19 cellular contexts compared by ENCODE assay signal in genomic region chr19:51001495-51001894, GRCh38. TPM values are rescaled to one million over a fixed set of nuclear protein-coding genes. Genes with fewer than 3 reads are reported as not detected.
A peak's percentile ranks its signal among the peaks of the same experiment; 100 is the strongest.
DNase-seq lines count a peak whose midpoint lies in the region; ATAC-seq and TF ChIP-seq lines count a peak whose summit lies in the region.
"Had no signal": no experiment of that assay in that cellular context is flagged by ENCODE, and none has a peak within 500 bp of the region (broad histone marks: within the 10 kb centered on the region; RNA-seq: fewer than 3 reads in every experiment).

A gene with protein sequence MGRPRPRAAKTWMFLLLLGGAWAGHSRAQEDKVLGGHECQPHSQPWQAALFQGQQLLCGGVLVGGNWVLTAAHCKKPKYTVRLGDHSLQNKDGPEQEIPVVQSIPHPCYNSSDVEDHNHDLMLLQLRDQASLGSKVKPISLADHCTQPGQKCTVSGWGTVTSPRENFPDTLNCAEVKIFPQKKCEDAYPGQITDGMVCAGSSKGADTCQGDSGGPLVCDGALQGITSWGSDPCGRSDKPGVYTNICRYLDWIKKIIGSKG (minus strand): TSS chr19:51001604. CDS start chr19:51001167, 437 bp downstream.

- H3K9me3 ChIP-seq in HUES64 (ENCODE audit: insufficient read depth, low read depth, low read length) (no peaks in the 10 kb centered on the region), right lobe of liver (no peaks in the 10 kb centered on the region)
- H3K9me3 ChIP-seq: BE2C, SK-N-SH had no signal

- H3K4me1 ChIP-seq in HUES64 (ENCODE audit: insufficient read depth, low read length) (no peaks in the 10 kb centered on the region), right lobe of liver (no peaks in the 10 kb centered on the region)
- H3K4me1 ChIP-seq: BE2C, left lung had no signal

- DNase-seq in epithelial cell of prostate (ENCODE audit: low read depth, low spot score) (no peak), mesothelial cell of epicardium (ENCODE audit: low spot score in 2 of 2, unreplicated experiment in 2 of 2) (no peak), type B pancreatic cell (ENCODE audit: extremely low spot score, unreplicated experiment) (no peak), right lobe of liver (no peak), COR-L47 (lab: John Stamatoyannopoulos, UW) (no peak), AG08396 (ENCODE audit: low spot score) (no peak)
- DNase-seq: activated CD4-positive, alpha-beta T cell treated with anti-CD3 and anti-CD28 coated beads for 36 hours; activated effector memory CD4-positive, alpha-beta T cell treated with Interleukin-2 at 50 U/mL for 16 hours; BE2C; DMS 273 treated with DMSO at 0.1 percent for 48 hours; GF-D8; HFFc6; Kasumi-1; left lung; SK-N-SH; stimulated activated CD4-positive, alpha-beta T cell treated with anti-CD3 and anti-CD28 coated beads, Interleukin-4, amount 100 ng/mL, for 4 hours had no signal

- H3K36me3 Mint-ChIP-seq in mesothelial cell of epicardium (no peaks in the 10 kb centered on the region), type B pancreatic cell (no peaks in the 10 kb centered on the region)

- no peak for TF ChIP-seq POLR2A in right lobe of liver (IDR thresholded peaks at IDR 0.05)

- peak within 1 kb of the TSS; percentile 22; the same call in 1 of the 2 replicates for H3K9ac ChIP-seq in HUES64 (ENCODE audit: low read depth, low read length)
- H3K9ac ChIP-seq: SK-N-SH had no signal

- H3K27me3 Mint-ChIP-seq in mesothelial cell of epicardium (ENCODE audit: low read depth) (peaks cover 62% of the 10 kb centered on the region), type B pancreatic cell (peaks cover 36% of the 10 kb centered on the region)

- H3K27ac Mint-ChIP-seq in mesothelial cell of epicardium (peak within 1 kb of the TSS; percentile 59), type B pancreatic cell (peak within 1 kb of the TSS; percentile 87)
- H3K27ac Mint-ChIP-seq: activated CD4-positive, alpha-beta T cell treated with anti-CD3 and anti-CD28 coated beads for 36 hours; HFFc6 had no signal

- intact Hi-C loops in right lobe of liver (cut with DNase I) = no loop called here

- H3K4me3 Mint-ChIP-seq in mesothelial cell of epicardium = peak within 1 kb of the TSS; percentile 33
- H3K4me3 Mint-ChIP-seq in type B pancreatic cell = peak within 1 kb of the TSS; percentile 74
- H3K4me3 Mint-ChIP-seq: activated CD4-positive, alpha-beta T cell treated with anti-CD3 and anti-CD28 coated beads for 36 hours; HFFc6 had no signal

- H3K27me3 ChIP-seq in HUES64 (ENCODE audit: insufficient read depth, low read length) = peaks cover 3% of the 10 kb centered on the region; the same call in 1 of the 2 replicates
- H3K27me3 ChIP-seq in right lobe of liver = no peaks in the 10 kb centered on the region

- no peak for ATAC-seq in right lobe of liver
- ATAC-seq: activated CD4-positive, alpha-beta T cell treated with anti-CD3 and anti-CD28 coated beads for 36 hours; left lung had no signal

- H3K27ac ChIP-seq in HUES64 (ENCODE audit: low read depth, low read length) = no peak within 1 kb of the TSS
- H3K27ac ChIP-seq in epithelial cell of prostate = peak within 1 kb of the TSS; percentile 64
- no peak within 1 kb of the TSS for H3K27ac ChIP-seq in right lobe of liver
- H3K27ac ChIP-seq: cardiac muscle cell, left lung had no signal

- H3K9me3 Mint-ChIP-seq in mesothelial cell of epicardium (no peaks in the 10 kb centered on the region), type B pancreatic cell (no peaks in the 10 kb centered on the region)

- TF ChIP-seq CTCF in mesothelial cell of epicardium (IDR thresholded peaks at IDR 0.05; ENCODE audit: unreplicated experiment) = no peak
- TF ChIP-seq CTCF in type B pancreatic cell (conservative IDR thresholded peaks at IDR 0.05) = no peak
- TF ChIP-seq CTCF in right lobe of liver (IDR thresholded peaks at IDR 0.05) = no peak

- H3K4me3 ChIP-seq in HUES64 (ENCODE audit: low read length) (peak within 1 kb of the TSS; percentile 29; the same call in 1 of the 2 replicates), right lobe of liver (no peak within 1 kb of the TSS)
- H3K4me3 ChIP-seq: cardiac muscle cell, left lung had no signal

- 58% methylated on average over 6 of the region's 7 CpGs for WGBS in HUES64
- WGBS in right lobe of liver (ENCODE audit: insufficient coverage, low coverage, low lambda C conversion rate, missing lambda C conversion rate) = 22% methylated on average over 6 of the region's 7 CpGs

- peaks cover 18% of the 10 kb centered on the region for H3K4me1 Mint-ChIP-seq in mesothelial cell of epicardium
- peaks cover 3% of the 10 kb centered on the region for H3K4me1 Mint-ChIP-seq in type B pancreatic cell (ENCODE audit: unreplicated experiment)
- H3K4me1 Mint-ChIP-seq: activated CD4-positive, alpha-beta T cell treated with anti-CD3 and anti-CD28 coated beads for 36 hours had no signal

- H3K36me3 ChIP-seq in HUES64 (ENCODE audit: insufficient read depth, low read length) (no peaks in the 10 kb centered on the region), right lobe of liver (no peaks in the 10 kb centered on the region)
- H3K36me3 ChIP-seq: BE2C, cardiac muscle cell, left lung had no signal

RNA-seq across cellular contexts. Expression of the gene that starts here (rescaled TPM):
- 1.1 TPM for polyA plus RNA-seq in HUES64 (2013, experiment 1 of 2)
- 0.95 TPM for polyA plus RNA-seq in HUES64 (2013, experiment 2 of 2)
- 5.4 to 8.6 TPM (median 6.9 TPM) in 3 replicates for total RNA-seq in mesothelial cell of epicardium
- total RNA-seq in type B pancreatic cell (ENCODE audit: low replicate concordance) = 2.6 and 12.0 TPM in 2 replicates
- not detected for total RNA-seq in right lobe of liver
- total RNA-seq: activated CD4-positive, alpha-beta T cell treated with anti-CD3 and anti-CD28 coated beads for 36 hours; cardiac muscle cell; HFFc6; left lung; subcutaneous adipose tissue had no signal
- polyA plus RNA-seq: cardiac muscle cell, SK-N-SH had no signal
